In the genomic region with DNA sequence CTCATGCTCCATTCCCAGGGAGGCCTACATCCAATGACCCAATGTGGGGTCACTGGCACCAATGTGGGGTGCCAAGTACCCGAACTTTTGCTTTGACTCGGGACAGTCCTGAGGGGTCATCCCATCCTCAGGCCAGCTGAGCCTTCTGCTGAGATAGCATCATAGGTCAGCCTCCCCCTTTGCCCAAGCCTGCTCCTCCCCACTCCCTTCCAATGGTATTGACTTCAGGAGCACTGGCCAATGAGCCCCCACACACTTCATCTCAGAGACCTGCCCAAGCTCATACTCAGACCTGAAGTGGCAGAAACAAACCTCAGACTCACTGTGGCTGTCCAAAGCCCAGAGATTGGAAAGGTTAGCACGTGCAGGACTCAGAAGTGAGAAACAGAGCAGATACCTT, we compare ENCODE assay signal across 15 cellular contexts. TPM values are rescaled to one million over a fixed set of nuclear protein-coding genes. Genes with fewer than 3 reads are reported as not detected.
"Had no signal": no experiment of that assay in that cellular context is flagged by ENCODE, and none has a peak within 500 bp of the region (broad histone marks: within the 10 kb centered on the region; RNA-seq: fewer than 3 reads in every experiment).

No MANE protein-coding gene starts in this region.

RNA-seq across cellular contexts. Expression of a gene that starts 36.1 kb away (rescaled TPM):
- total RNA-seq: dermis blood vessel endothelial cell, endothelial cell of umbilical vein, epithelial cell of proximal tubule, gastrocnemius medialis, glomerular endothelial cell, heart right ventricle, kidney epithelial cell, left cardiac atrium, left lung, left ventricle myocardium superior, lower leg skin, lung microvascular endothelial cell, mesenteric fat pad, mesothelial cell of epicardium, myocyte had no signal
